15 cellular contexts compared by ENCODE assay signal in the genomic region with DNA sequence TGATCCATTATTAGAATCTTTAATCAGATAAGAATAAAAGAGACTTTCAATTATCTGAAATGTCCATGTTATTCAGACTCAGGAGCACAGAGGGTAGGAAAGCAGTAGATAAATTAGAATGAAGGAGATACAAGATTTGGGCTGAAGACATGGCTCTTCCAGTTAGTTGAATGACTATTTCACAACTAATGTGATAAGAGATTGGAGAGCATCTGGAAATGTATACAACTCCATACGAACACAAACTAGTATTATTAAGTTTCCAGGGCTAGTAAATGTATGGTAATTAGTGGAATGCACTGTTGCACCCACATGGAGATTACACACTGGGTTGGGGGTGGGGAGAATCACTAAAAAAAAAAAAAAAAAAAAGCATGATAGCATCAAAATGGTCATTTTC.
A peak's percentile ranks its signal among the peaks of the same experiment; 100 is the strongest.
DNase-seq lines count a peak whose midpoint lies in the region; TF ChIP-seq lines count a peak whose summit lies in the region.
"Had no signal": no experiment of that assay in that cellular context is flagged by ENCODE, and none has a peak within 500 bp of the region (broad histone marks: within the 10 kb centered on the region; RNA-seq: fewer than 3 reads in every experiment).

No MANE protein-coding gene starts in this region.

- no peaks in the 10 kb centered on the region for H3K4me1 ChIP-seq in smooth muscle cell (ENCODE audit: low read depth)

- DNase-seq in HFFc6 (no peak), brain microvascular endothelial cell (no peak), immature natural killer cell (no peak), smooth muscle cell (lab: John Stamatoyannopoulos, UW; ENCODE audit: unreplicated experiment) (no peak), NCI-H2227 treated with DMSO at 0.1 percent for 48 hours (lab: John Stamatoyannopoulos, UW) (no peak)
- no peak for DNase-seq in activated CD4-positive, alpha-beta memory T cell treated with anti-CD3 and anti-CD28 coated beads for 36 hours
- DNase-seq in stimulated activated naive CD4-positive, alpha-beta T cell treated with Interleukin-2 at 50 U/mL for 16 hours (lab: John Stamatoyannopoulos, UW) = no peak
- DNase-seq: AML-193; CD4-positive, alpha-beta memory T cell; DMS153; DMS79; GDM1; H9; KBM-7 had no signal

- intact Hi-C loops in activated CD4-positive, alpha-beta memory T cell treated with anti-CD3 and anti-CD28 coated beads for 36 hours (cut with micrococcal nuclease) = no loop called here

- H3K27ac ChIP-seq in brain microvascular endothelial cell = peak overlapping the region; percentile 45
- H3K27ac ChIP-seq in smooth muscle cell (ENCODE audit: low read depth) = peak overlapping the region; percentile 75

- H3F3A ChIP-seq in smooth muscle cell (ENCODE audit: low read depth) = peaks cover 34% of the 10 kb centered on the region

- peaks cover 8% of the 10 kb centered on the region for H4K20me1 ChIP-seq in smooth muscle cell (ENCODE audit: low read depth)

- no peak for TF ChIP-seq CTCF in HFFc6 (IDR thresholded peaks at IDR 0.05)
- TF ChIP-seq CTCF in brain microvascular endothelial cell (IDR thresholded peaks at IDR 0.05; ENCODE audit: low read depth, low read length, missing control alignments) = no peak
- TF ChIP-seq CTCF in smooth muscle cell (IDR thresholded peaks at IDR 0.05; ENCODE audit: borderline replicate concordance, insufficient read depth, poor library complexity, severe bottlenecking) = no peak

- H3K27me3 Mint-ChIP-seq in HFFc6 (ENCODE audit: insufficient read depth) = no peaks in the 10 kb centered on the region
- peaks cover 0 to 2% (median 0%) of the 10 kb centered on the region in 3 donors for H3K27me3 Mint-ChIP-seq in immature natural killer cell (ENCODE audit: low read depth in 3 of 3)
- no peaks in the 10 kb centered on the region for H3K27me3 Mint-ChIP-seq in activated CD4-positive, alpha-beta memory T cell treated with anti-CD3 and anti-CD28 coated beads for 36 hours
- H3K27me3 Mint-ChIP-seq: CD4-positive, alpha-beta memory T cell had no signal

- H3K27ac Mint-ChIP-seq in HFFc6 (peak overlapping the region; percentile 95; the same call in 1 of the 2 replicates), immature natural killer cell (peak overlapping the region in 5 of 6 donors; percentile 67 to 83 (median 82))
- no peak overlapping the region for H3K27ac Mint-ChIP-seq in activated CD4-positive, alpha-beta memory T cell treated with anti-CD3 and anti-CD28 coated beads for 36 hours
- H3K27ac Mint-ChIP-seq: CD14-positive monocyte; CD4-positive, alpha-beta memory T cell; H9 had no signal

- peak overlapping the region; percentile 58 for H3K4me2 ChIP-seq in smooth muscle cell

- H3K4me1 Mint-ChIP-seq in HFFc6 (ENCODE audit: low read depth) = peaks cover 54% of the 10 kb centered on the region
- peaks cover 60 to 80% of the 10 kb centered on the region in 2 donors for H3K4me1 Mint-ChIP-seq in immature natural killer cell
- no peaks in the 10 kb centered on the region for H3K4me1 Mint-ChIP-seq in activated CD4-positive, alpha-beta memory T cell treated with anti-CD3 and anti-CD28 coated beads for 36 hours (ENCODE audit: low read depth)
- H3K4me1 Mint-ChIP-seq: CD14-positive monocyte; CD4-positive, alpha-beta memory T cell had no signal

- H2AFZ ChIP-seq in smooth muscle cell (ENCODE audit: low read depth) = no peak overlapping the region

- H3K4me3 ChIP-seq in brain microvascular endothelial cell (ENCODE audit: low read depth, low read length) (no peak overlapping the region), smooth muscle cell (no peak overlapping the region)

- H3K9me3 ChIP-seq in smooth muscle cell (replicated peaks; ENCODE audit: low read depth) = no peaks in the 10 kb centered on the region

- CTCF ChIA-PET in activated CD4-positive, alpha-beta memory T cell treated with anti-CD3 and anti-CD28 coated beads for 36 hours (lab: Charles Lee) = interaction anchor here (0.7 kb wide), 1 partner anchor 238 kb away, joined by 3 read pairs; no protein-coding TSS in a partner anchor

- H3K27me3 ChIP-seq in brain microvascular endothelial cell (replicated peaks) (no peaks in the 10 kb centered on the region), smooth muscle cell (ENCODE audit: low read depth) (no peaks in the 10 kb centered on the region)

- peaks cover 11% of the 10 kb centered on the region for H3K36me3 Mint-ChIP-seq in HFFc6 (ENCODE audit: low read depth)
- H3K36me3 Mint-ChIP-seq in immature natural killer cell = peaks cover 0 to 15% (median 5%) of the 10 kb centered on the region in 3 donors
- H3K36me3 Mint-ChIP-seq in activated CD4-positive, alpha-beta memory T cell treated with anti-CD3 and anti-CD28 coated beads for 36 hours = peaks cover 10% of the 10 kb centered on the region
- H3K36me3 Mint-ChIP-seq: CD14-positive monocyte had no signal

- H3K4me3 Mint-ChIP-seq in HFFc6 (no peak overlapping the region), immature natural killer cell (peak overlapping the region; percentile 9 to 72 (median 59))
- no peak overlapping the region for H3K4me3 Mint-ChIP-seq in activated CD4-positive, alpha-beta memory T cell treated with anti-CD3 and anti-CD28 coated beads for 36 hours
- H3K4me3 Mint-ChIP-seq: CD14-positive monocyte; CD4-positive, alpha-beta memory T cell; H9 had no signal

- H3K79me2 ChIP-seq in smooth muscle cell (ENCODE audit: low read depth) = peaks cover 7% of the 10 kb centered on the region

- H3K9me3 Mint-ChIP-seq in HFFc6 (no peaks in the 10 kb centered on the region), immature natural killer cell (no peaks in the 10 kb centered on the region)
- no peaks in the 10 kb centered on the region for H3K9me3 Mint-ChIP-seq in activated CD4-positive, alpha-beta memory T cell treated with anti-CD3 and anti-CD28 coated beads for 36 hours
- H3K9me3 Mint-ChIP-seq: CD4-positive, alpha-beta memory T cell; H9 had no signal

- WGBS in smooth muscle cell (ENCODE audit: low lambda C conversion rate) = 33% methylated on average over 1 of the region's 1 CpG

- POLR2A ChIA-PET in activated CD4-positive, alpha-beta memory T cell treated with anti-CD3 and anti-CD28 coated beads for 36 hours (lab: Charles Lee) = no interaction called here

- H3K9ac ChIP-seq in smooth muscle cell (ENCODE audit: low read depth) = no peak overlapping the region

- in situ Hi-C loops in brain microvascular endothelial cell (cut with HindIII; ENCODE audit: low pct_ligation_motif_present, low sequenced_read_pairs) = no loop called here

- H3K36me3 ChIP-seq in brain microvascular endothelial cell (replicated peaks) (no peaks in the 10 kb centered on the region), smooth muscle cell (ENCODE audit: low read depth) (no peaks in the 10 kb centered on the region)

Comparison
In these comparisons a context has a peak if more than half of its experiments do, and no peak if none do; other contexts are left out.
1. H3K4me3 Mint-ChIP-seq: peak in immature natural killer cell (5 of 5); none in HFFc6 (single experiment) and activated CD4-positive, alpha-beta memory T cell treated with anti-CD3 and anti-CD28 coated beads for 36 hours (single experiment).